7 cellular contexts compared by ENCODE assay signal in genomic region chr21:44012474-44013379, GRCh38. TPM values are rescaled to one million over a fixed set of nuclear protein-coding genes. Genes with fewer than 3 reads are reported as not detected.
DNase-seq lines count a peak whose midpoint lies in the region; ATAC-seq lines count a peak whose summit lies in the region.

No MANE protein-coding gene starts in this region.

- ATAC-seq in GM18498 (IDR thresholded peaks at IDR 0.05; ENCODE audit: unreplicated experiment), result peak; percentile 73
- ATAC-seq in HG02678 (IDR thresholded peaks at IDR 0.05; ENCODE audit: unreplicated experiment), result peak; percentile 71

- peak; percentile 35 for DNase-seq in NCI-H1694 treated with DMSO at 0.1 percent for 48 hours (lab: John Stamatoyannopoulos, UW)
- peak; percentile 80 for DNase-seq in activated CD4-positive, alpha-beta T cell treated with anti-CD3 and anti-CD28 coated beads, Interleukin-2, amount 50 U/mL, for 1 hour
- DNase-seq in dermis blood vessel endothelial cell, result peak; percentile 49
- DNase-seq in lung microvascular endothelial cell (ENCODE audit: low read depth in 2 of 2), result peak; percentile 45 to 60
- DNase-seq in stimulated activated CD4-positive, alpha-beta T cell treated with anti-CD3 and anti-CD28 coated beads, TNF-alpha, amount 100 ng/mL, for 48 hours (ENCODE audit: low read depth in 3 of 3), result peak; percentile 74 to 82 (median 81)

RNA-seq across cellular contexts. Expression of gene TRAPPC10, which starts 0.6 kb away (rescaled TPM):
- total RNA-seq in dermis blood vessel endothelial cell, result 25.5 and 27.0 TPM in 2 replicates
- 14.6 and 26.4 TPM in 2 replicates for total RNA-seq in lung microvascular endothelial cell

Comparison
In these comparisons a context has a peak if more than half of its experiments do, and no peak if none do; other contexts are left out.
1. Peak in every context shown above with its lines: DNase-seq and ATAC-seq.